ENCODE assay signal across 1 cellular context in the genomic region with DNA sequence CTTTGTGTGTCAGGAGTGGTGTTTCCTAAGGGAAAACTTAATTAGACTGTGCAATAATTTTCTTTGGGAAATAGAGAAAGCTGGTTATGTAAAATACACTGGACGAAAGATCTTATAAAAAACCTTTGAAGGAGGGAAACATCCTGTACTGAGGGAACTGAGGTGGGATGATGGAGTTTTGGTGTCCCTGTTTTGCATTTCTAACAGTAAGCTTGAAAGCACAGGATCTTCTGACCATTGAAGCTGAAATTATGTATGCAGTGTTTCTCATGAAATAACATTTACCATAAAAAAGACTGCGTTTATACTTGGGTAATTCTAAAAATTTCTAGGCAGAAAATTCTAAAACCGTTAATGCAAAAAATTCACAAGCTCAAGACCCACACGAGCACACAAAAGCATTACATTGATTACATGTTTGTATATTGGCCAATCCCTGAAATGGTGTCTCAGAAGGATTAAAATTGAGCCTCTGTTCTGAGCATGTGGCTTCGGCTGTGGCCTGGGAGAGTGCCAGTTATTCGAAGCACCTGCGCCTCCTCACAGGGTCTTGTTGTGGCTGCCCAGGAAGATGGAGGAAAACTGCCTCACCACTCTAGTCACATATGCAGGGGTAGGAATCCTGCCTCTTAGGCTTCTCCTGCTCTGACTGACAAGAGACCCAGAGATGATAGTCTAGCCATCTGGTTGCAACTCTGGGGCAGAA.
TF ChIP-seq lines count a peak whose summit lies in the region.

No MANE protein-coding gene starts in this region.

TF ChIP-seq in GM23338, 12 proteins besides CTCF, POLR2A, EP300 and RAD21 (continued from another document):
- TF ChIP-seq, protein P1, sequence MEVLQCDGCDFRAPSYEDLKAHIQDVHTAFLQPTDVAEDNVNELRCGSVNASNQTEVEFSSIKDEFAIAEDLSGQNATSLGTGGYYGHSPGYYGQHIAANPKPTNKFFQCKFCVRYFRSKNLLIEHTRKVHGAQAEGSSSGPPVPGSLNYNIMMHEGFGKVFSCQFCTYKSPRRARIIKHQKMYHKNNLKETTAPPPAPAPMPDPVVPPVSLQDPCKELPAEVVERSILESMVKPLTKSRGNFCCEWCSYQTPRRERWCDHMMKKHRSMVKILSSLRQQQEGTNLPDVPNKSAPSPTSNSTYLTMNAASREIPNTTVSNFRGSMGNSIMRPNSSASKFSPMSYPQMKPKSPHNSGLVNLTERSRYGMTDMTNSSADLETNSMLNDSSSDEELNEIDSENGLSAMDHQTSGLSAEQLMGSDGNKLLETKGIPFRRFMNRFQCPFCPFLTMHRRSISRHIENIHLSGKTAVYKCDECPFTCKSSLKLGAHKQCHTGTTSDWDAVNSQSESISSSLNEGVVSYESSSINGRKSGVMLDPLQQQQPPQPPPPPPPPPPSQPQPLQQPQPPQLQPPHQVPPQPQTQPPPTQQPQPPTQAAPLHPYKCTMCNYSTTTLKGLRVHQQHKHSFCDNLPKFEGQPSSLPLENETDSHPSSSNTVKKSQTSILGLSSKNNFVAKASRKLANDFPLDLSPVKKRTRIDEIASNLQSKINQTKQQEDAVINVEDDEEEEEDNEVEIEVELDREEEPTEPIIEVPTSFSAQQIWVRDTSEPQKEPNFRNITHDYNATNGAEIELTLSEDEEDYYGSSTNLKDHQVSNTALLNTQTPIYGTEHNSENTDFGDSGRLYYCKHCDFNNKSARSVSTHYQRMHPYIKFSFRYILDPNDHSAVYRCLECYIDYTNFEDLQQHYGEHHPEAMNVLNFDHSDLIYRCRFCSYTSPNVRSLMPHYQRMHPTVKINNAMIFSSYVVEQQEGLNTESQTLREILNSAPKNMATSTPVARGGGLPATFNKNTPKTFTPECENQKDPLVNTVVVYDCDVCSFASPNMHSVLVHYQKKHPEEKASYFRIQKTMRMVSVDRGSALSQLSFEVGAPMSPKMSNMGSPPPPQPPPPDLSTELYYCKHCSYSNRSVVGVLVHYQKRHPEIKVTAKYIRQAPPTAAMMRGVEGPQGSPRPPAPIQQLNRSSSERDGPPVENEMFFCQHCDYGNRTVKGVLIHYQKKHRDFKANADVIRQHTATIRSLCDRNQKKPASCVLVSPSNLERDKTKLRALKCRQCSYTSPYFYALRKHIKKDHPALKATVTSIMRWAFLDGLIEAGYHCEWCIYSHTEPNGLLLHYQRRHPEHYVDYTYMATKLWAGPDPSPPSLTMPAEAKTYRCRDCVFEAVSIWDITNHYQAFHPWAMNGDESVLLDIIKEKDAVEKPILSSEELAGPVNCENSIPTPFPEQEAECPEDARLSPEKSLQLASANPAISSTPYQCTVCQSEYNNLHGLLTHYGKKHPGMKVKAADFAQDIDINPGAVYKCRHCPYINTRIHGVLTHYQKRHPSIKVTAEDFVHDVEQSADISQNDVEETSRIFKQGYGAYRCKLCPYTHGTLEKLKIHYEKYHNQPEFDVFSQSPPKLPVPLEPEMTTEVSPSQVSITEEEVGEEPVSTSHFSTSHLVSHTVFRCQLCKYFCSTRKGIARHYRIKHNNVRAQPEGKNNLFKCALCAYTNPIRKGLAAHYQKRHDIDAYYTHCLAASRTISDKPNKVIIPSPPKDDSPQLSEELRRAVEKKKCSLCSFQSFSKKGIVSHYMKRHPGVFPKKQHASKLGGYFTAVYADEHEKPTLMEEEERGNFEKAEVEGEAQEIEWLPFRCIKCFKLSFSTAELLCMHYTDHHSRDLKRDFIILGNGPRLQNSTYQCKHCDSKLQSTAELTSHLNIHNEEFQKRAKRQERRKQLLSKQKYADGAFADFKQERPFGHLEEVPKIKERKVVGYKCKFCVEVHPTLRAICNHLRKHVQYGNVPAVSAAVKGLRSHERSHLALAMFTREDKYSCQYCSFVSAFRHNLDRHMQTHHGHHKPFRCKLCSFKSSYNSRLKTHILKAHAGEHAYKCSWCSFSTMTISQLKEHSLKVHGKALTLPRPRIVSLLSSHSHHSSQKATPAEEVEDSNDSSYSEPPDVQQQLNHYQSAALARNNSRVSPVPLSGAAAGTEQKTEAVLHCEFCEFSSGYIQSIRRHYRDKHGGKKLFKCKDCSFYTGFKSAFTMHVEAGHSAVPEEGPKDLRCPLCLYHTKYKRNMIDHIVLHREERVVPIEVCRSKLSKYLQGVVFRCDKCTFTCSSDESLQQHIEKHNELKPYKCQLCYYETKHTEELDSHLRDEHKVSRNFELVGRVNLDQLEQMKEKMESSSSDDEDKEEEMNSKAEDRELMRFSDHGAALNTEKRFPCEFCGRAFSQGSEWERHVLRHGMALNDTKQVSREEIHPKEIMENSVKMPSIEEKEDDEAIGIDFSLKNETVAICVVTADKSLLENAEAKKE (CRISPR knock-in tag; IDR thresholded peaks at IDR 0.05) = no peak
- no peak for TF ChIP-seq ZNF331 (CRISPR knock-in tag; IDR thresholded peaks at IDR 0.05; ENCODE audit: low read depth)
- TF ChIP-seq JUNB (IDR thresholded peaks at IDR 0.05; ENCODE audit: unreplicated experiment) = no peak
